ENCODE assay signal across 8 cellular contexts in the genomic region with DNA sequence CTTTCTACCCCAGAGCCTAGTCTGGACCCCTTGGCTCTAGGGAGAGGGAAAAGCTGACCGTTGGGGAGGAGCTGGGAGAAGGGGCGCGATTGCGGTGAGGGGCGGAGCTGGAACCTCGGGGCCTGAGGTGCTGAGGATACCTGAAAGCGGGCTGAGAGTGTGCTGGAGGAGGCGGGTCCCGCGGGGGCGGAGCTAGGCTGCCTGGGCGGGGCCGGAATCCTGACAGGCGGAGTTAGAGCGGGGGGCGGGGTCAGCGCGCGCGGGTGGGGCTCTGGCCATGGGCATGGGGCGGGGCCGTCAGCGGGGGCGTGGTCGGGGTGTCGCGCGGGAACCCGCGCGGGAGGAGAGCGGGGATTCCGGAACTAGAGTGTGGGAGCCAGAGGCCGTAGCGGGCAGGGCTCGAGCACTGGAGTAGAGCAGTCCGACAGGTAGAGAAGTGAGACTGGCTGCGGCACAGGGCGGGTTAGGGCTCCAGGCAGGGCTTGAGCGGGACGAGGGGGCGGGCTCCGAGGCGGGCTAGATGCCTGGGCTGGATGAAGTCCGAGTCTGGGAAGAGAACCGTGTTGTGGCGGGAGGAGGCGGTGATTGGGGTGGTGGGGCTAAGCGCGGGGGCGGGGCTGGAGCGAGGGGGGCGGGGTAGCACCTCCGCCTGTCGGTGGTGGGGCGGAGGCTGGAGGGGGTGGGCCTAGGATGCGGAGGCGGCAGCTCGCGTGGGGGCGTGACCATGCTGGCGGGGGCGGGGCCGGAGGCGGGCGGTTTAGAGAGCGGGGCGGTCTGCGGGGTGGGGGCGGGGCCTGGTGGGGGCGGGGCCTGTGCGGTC. TPM values are rescaled to one million over a fixed set of nuclear protein-coding genes. Genes with fewer than 3 reads are reported as not detected.
DNase-seq lines count a peak whose midpoint lies in the region; ATAC-seq and TF ChIP-seq lines count a peak whose summit lies in the region.

Gene INAFM1, plus strand, starts transcription at position 815 of the 820 bp plus-strand sequence. CDS start 35 bp downstream, outside the sequence.

- H3K4me3 ChIP-seq in BE2C (ENCODE audit: low read depth, low read length) (peak within 1 kb of the TSS; percentile 70), lower leg skin (ENCODE audit: low read depth, poor library complexity, severe bottlenecking) (peak within 1 kb of the TSS; percentile 75)

- intact Hi-C loops in lower leg skin (cut with DNase I; ENCODE audit: low total_unique reads) = no loop called here

- H3K36me3 ChIP-seq in BE2C = peaks cover 6% of the 10 kb centered on the region; the same call in 1 of the 2 replicates

- peak in 1 of 2 donors; percentile 25 for TF ChIP-seq POLR2A in lower leg skin (IDR thresholded peaks at IDR 0.05)

- no peak for TF ChIP-seq CTCF in BE2C (IDR thresholded peaks at IDR 0.05; ENCODE audit: low read depth, low read length)
- TF ChIP-seq CTCF in lower leg skin (IDR thresholded peaks at IDR 0.05) = no peak

- H3K27me3 ChIP-seq in BE2C = no peaks in the 10 kb centered on the region

- H3K9me3 ChIP-seq in BE2C = no peaks in the 10 kb centered on the region

- peak; percentile 100 for DNase-seq in BE2C
- DNase-seq in NCI-H774 (lab: John Stamatoyannopoulos, UW) = peak; percentile 89
- DNase-seq in activated CD4-positive, alpha-beta T cell treated with anti-CD3 and anti-CD28 coated beads, Interleukin-2, amount 50 U/mL, for 24 hours (ENCODE audit: low read depth in 1 of 2, low spot score in 1 of 2) = peak; percentile 99 to 100
- peak; percentile 96 for DNase-seq in dermis blood vessel endothelial cell
- peak; percentile 97 to 100 for DNase-seq in lower leg skin (ENCODE audit: low spot score in 2 of 2)
- DNase-seq in stimulated activated CD4-positive, alpha-beta T cell treated with anti-CD3 and anti-CD28 coated beads, Interleukin-4, amount 100 ng/mL, for 24 hours = peak; percentile 100

- 1% methylated on average over 43 to 48 of the region's 72 CpGs for WGBS in lower leg skin, 2 donors

- no peaks in the 10 kb centered on the region for H3K4me1 ChIP-seq in BE2C

- peak; percentile 43 for ATAC-seq in GM19324 (IDR thresholded peaks at IDR 0.05; ENCODE audit: low FRiP score, unreplicated experiment)
- ATAC-seq in HG03571 (IDR thresholded peaks at IDR 0.05; ENCODE audit: unreplicated experiment) = peak; percentile 42

RNA-seq across cellular contexts. Expression of gene INAFM1, which starts in this region (rescaled TPM):
- 19.8 TPM for polyA plus RNA-seq in BE2C (2012; ENCODE audit: insufficient read depth, insufficient read length, low read depth)
- total RNA-seq in dermis blood vessel endothelial cell (1.1 and 1.5 TPM in 2 replicates), lower leg skin (10 to 100 TPM in 1 of 4 donors, 1 to 10 TPM in 3; 6.0 to 13.6 (median 8.2) TPM)

Comparison
In these comparisons a context has a peak if more than half of its experiments do, and no peak if none do; other contexts are left out.
1. Peak in every context shown above with its lines: DNase-seq, ATAC-seq and H3K4me3 ChIP-seq.